Comparison of ENCODE assay signal across 8 cellular contexts in the genomic region with DNA sequence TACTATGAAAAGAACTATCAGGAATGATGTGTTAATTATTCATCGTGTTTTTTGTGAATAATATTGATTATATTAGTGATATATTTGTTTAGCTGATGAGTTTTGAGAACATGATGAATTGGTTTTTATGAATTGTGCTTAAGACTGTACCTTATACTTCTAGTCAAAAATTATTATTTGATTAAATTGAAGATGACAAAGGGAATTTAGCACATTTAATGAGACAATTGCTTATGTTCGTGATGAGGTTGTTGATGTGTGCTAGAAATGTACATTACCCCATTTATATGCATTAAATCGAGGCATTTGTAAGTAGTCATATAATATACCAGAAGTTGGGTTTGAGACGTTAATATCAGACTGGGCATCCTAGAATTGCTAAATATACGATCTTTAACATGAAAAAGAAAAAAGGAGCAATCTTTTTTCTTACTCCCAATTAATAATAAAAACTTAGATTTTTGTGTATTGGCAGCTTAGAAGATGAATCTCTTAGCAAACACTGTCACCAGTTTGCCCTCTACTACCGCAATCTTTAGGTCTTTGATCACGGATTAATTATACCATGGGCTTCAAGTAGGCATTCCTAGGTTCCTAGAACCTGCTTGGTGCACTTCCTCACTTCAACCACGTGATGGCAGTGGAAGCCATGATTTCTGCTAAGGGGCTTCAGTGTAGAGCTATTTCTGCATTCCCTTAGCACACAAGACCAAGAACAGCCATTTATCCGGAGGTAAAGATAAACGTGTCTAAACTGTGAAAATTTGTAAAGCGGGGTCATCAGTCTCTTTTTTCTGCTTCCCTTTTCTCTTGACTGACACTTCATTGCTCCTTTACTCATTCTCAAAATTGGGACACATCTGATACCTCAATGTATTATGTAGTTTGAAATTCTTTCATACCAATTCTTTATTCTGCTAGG.
DNase-seq lines count a peak whose midpoint lies in the region; ATAC-seq and TF ChIP-seq lines count a peak whose summit lies in the region.

No MANE protein-coding gene starts in this region.

- no peak for TF ChIP-seq POLR2A in erythroblast (IDR thresholded peaks at IDR 0.05; ENCODE audit: low read length)

- H3K9ac ChIP-seq in mucosa of stomach (ENCODE audit: low read length) = peak overlapping the region; percentile 85

- H3K4me1 ChIP-seq in mucosa of stomach (ENCODE audit: control insufficient read depth, insufficient read depth, low read length) = peaks cover 4% of the 10 kb centered on the region

- H3K9me3 ChIP-seq in mucosa of stomach (ENCODE audit: control insufficient read depth, low read length) = no peaks in the 10 kb centered on the region

- no peaks in the 10 kb centered on the region for H3K27me3 ChIP-seq in mucosa of stomach (ENCODE audit: control insufficient read depth, insufficient read depth, low read length)

- TF ChIP-seq CTCF in GM12864 (IDR thresholded peaks at IDR 0.05; ENCODE audit: low read depth, low read length, missing control alignments) = peak; percentile 93

- no peaks in the 10 kb centered on the region for H3K36me3 ChIP-seq in mucosa of stomach (ENCODE audit: control insufficient read depth, insufficient read depth, low read length)

- ATAC-seq in activated CD4-positive, CD25-positive, alpha-beta regulatory T cell treated with anti-CD3 and anti-CD28 coated beads, Interleukin-2, amount 50 U/mL, for 24 hours = no peak

- H3K4me3 ChIP-seq in GM12864 (ENCODE audit: low read depth, low read length) (peak overlapping the region; percentile 6; the same call in 1 of the 2 replicates), mucosa of stomach (ENCODE audit: low read length) (no peak overlapping the region)

- DNase-seq in GM12864 (ENCODE audit: low read depth) (peak; percentile 68), HUDEP-2 (lab: John Stamatoyannopoulos, UW; ENCODE audit: unreplicated experiment in 76 of 76) (peak in 67 of 76 experiments; percentile 5 to 82 (median 43)), NOMO-1 (lab: John Stamatoyannopoulos, UW; ENCODE audit: unreplicated experiment in 2 of 2) (peak; percentile 16 to 51), erythroblast (lab: John Stamatoyannopoulos, UW) (peak; percentile 86 to 90)
- DNase-seq in activated CD8-positive, alpha-beta memory T cell treated with anti-CD3 and anti-CD28 coated beads, Interleukin-2, amount 50 U/mL, for 48 hours = peak; percentile 61
- DNase-seq in stimulated activated naive CD4-positive, alpha-beta T cell (lab: John Stamatoyannopoulos, UW) = peak; percentile 2 to 69 (median 52)

Comparison
In these comparisons a context has a peak if more than half of its experiments do, and no peak if none do; other contexts are left out.
1. DNase-seq: peak in every context shown above with its lines; median percentile 88 in erythroblast; 68 in GM12864; 61 in activated CD8-positive, alpha-beta memory T cell treated with anti-CD3 and anti-CD28 coated beads, Interleukin-2, amount 50 U/mL, for 48 hours; 52 in stimulated activated naive CD4-positive, alpha-beta T cell; 43 in HUDEP-2; 34 in NOMO-1.